26 cellular contexts compared by ENCODE assay signal in the genomic region with DNA sequence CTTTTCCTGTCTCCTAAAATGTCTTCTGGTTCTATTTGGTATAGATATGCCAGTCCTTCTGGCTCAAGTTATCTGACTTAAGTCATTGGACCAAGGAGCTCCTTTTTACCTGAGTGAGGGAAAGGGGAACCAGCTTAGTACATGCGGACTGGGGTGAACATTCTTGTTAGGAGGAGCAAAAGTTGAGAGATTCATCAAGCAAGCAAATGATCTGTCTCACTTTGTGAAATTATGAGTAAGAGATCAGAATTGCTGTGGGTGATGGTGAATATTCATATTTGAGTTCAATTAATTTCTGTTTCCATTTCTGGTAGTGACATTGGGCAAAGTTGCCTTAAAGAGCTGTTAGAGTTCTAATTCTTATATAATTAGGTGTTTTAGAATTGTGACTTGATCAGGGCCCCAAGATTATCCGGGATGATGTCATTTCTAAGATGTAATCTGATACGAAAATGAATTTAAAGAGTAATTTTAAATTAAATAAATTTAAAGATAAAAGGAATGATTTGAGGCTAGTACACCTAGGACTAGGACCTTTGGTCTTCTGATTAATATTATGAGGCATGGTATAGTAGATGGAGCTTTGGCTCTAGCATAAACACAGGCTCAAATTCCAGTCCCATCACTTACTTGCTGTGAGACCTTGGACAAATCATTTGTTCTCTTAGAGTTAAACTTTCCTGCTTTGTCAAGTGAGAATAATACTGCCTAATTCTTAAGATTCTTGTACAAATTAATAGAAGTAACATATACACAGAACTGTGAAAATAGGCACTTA.
"Had no signal": no experiment of that assay in that cellular context is flagged by ENCODE, and none has a peak within 500 bp of the region (broad histone marks: within the 10 kb centered on the region; RNA-seq: fewer than 3 reads in every experiment).

No MANE protein-coding gene starts in this region.

- H3K27me3 ChIP-seq: breast epithelium, colonic mucosa, dorsolateral prefrontal cortex, esophagus muscularis mucosa, hepatocyte, ovary, transverse colon, uterus had no signal

- H3K9me3 Mint-ChIP-seq: activated naive CD8-positive, alpha-beta T cell treated with anti-CD3 and anti-CD28 coated beads, Interleukin-2, amount 10 ng/mL, durations not matched to agents 7 days and 5 days; activated T-cell treated with anti-CD3 and anti-CD28 coated beads, Interleukin-2, amount 50 U/mL, for 4 hours; effector memory CD8-positive, alpha-beta T cell; immature natural killer cell; mesothelial cell of epicardium; naive thymus-derived CD8-positive, alpha-beta T cell; T-helper 1 cell treated with Interleukin-12 subunit alpha and Interleukin-12 subunit beta and Interleukin-4 antibody, amounts not matched to agents 30 μg/mL and 1 μg/mL, for 36 hours had no signal

- H3K36me3 Mint-ChIP-seq: activated naive CD8-positive, alpha-beta T cell treated with anti-CD3 and anti-CD28 coated beads, Interleukin-2, amount 10 ng/mL, durations not matched to agents 7 days and 5 days; mesothelial cell of epicardium had no signal

- FAIRE-seq: frontal cortex had no signal

- H3K27ac ChIP-seq: colonic mucosa, esophagus muscularis mucosa, hepatocyte, left ventricle myocardium inferior, ovary, prostate gland, transverse colon, uterus had no signal

- H3K9me3 ChIP-seq: breast epithelium, colonic mucosa, esophagus muscularis mucosa, left ventricle myocardium inferior, ovary, prostate gland, transverse colon, uterus had no signal

- H3K27me3 Mint-ChIP-seq: activated naive CD8-positive, alpha-beta T cell treated with anti-CD3 and anti-CD28 coated beads, Interleukin-2, amount 10 ng/mL, durations not matched to agents 7 days and 5 days; effector memory CD8-positive, alpha-beta T cell; naive thymus-derived CD8-positive, alpha-beta T cell had no signal

- H2AFZ ChIP-seq: hepatocyte had no signal

- H3K4me1 ChIP-seq: breast epithelium, colonic mucosa, esophagus muscularis mucosa, prostate gland, uterus had no signal

- H3K36me3 ChIP-seq: breast epithelium, colonic mucosa, esophagus muscularis mucosa, left ventricle myocardium inferior, ovary, prostate gland, transverse colon, uterus had no signal

- H3K4me2 ChIP-seq: hepatocyte had no signal

- ATAC-seq: activated T-cell treated with anti-CD3 and anti-CD28 coated beads, Interleukin-2, amount 50 U/mL, for 4 hours; naive thymus-derived CD8-positive, alpha-beta T cell; stimulated activated naive CD8-positive, alpha-beta T cell treated with anti-CD3 and anti-CD28 coated beads, Interleukin-15, Interleukin-2, amounts not matched to agents 100 U/mL and 50 U/mL, for 24 hours had no signal

- H3K27ac Mint-ChIP-seq: activated naive CD8-positive, alpha-beta T cell treated with anti-CD3 and anti-CD28 coated beads, Interleukin-2, amount 10 ng/mL, durations not matched to agents 7 days and 5 days; effector memory CD8-positive, alpha-beta T cell; immature natural killer cell; mesothelial cell of epicardium; naive thymus-derived CD8-positive, alpha-beta T cell; T-helper 1 cell treated with Interleukin-12 subunit alpha and Interleukin-12 subunit beta and Interleukin-4 antibody, amounts not matched to agents 30 μg/mL and 1 μg/mL, for 36 hours had no signal

- H3K4me3 ChIP-seq: breast epithelium, colonic mucosa, dorsolateral prefrontal cortex, esophagus muscularis mucosa, hepatocyte, left ventricle myocardium inferior, ovary, prostate gland, transverse colon, uterus had no signal

- H3K4me3 Mint-ChIP-seq: activated naive CD8-positive, alpha-beta T cell treated with anti-CD3 and anti-CD28 coated beads, Interleukin-2, amount 10 ng/mL, durations not matched to agents 7 days and 5 days; activated T-cell treated with anti-CD3 and anti-CD28 coated beads, Interleukin-2, amount 50 U/mL, for 4 hours; effector memory CD8-positive, alpha-beta T cell; immature natural killer cell; mesothelial cell of epicardium; naive thymus-derived CD8-positive, alpha-beta T cell; T-helper 1 cell treated with Interleukin-12 subunit alpha and Interleukin-12 subunit beta and Interleukin-4 antibody, amounts not matched to agents 30 μg/mL and 1 μg/mL, for 36 hours had no signal

- DNase-seq: activated CD4-positive, alpha-beta T cell treated with anti-CD3 and anti-CD28 coated beads, Interleukin-2, amount 50 U/mL, for 48 hours; activated CD4-positive, CD25-positive, alpha-beta regulatory T cell treated with anti-CD3 and anti-CD28 coated beads, Interleukin-2, amount 50 U/mL, for 72 hours; activated gamma-delta T cell treated with Interleukin-2 at 50 U/mL for 16 hours; activated naive CD8-positive, alpha-beta T cell treated with anti-CD3 and anti-CD28 coated beads, Interleukin-2, amount 10 ng/mL, durations not matched to agents 7 days and 5 days; activated T-cell treated with anti-CD3 and anti-CD28 coated beads, Interleukin-2, amount 50 U/mL, for 4 hours; amniotic stem cell; colonic mucosa; dorsolateral prefrontal cortex; effector memory CD8-positive, alpha-beta T cell; glutamatergic neuron; immature natural killer cell; left ventricle myocardium inferior; mammary epithelial cell; naive thymus-derived CD8-positive, alpha-beta T cell; ovary; stimulated activated CD4-positive, alpha-beta T cell treated with anti-CD3 and anti-CD28 coated beads, Interleukin-4, amount 100 ng/mL, for 24 hours; stimulated activated naive CD8-positive, alpha-beta T cell treated with anti-CD3 and anti-CD28 coated beads, Interleukin-15, Interleukin-2, amounts not matched to agents 100 U/mL and 50 U/mL, for 24 hours; transverse colon; uterus had no signal
